1 cellular context compared by ENCODE assay signal in the genomic region with DNA sequence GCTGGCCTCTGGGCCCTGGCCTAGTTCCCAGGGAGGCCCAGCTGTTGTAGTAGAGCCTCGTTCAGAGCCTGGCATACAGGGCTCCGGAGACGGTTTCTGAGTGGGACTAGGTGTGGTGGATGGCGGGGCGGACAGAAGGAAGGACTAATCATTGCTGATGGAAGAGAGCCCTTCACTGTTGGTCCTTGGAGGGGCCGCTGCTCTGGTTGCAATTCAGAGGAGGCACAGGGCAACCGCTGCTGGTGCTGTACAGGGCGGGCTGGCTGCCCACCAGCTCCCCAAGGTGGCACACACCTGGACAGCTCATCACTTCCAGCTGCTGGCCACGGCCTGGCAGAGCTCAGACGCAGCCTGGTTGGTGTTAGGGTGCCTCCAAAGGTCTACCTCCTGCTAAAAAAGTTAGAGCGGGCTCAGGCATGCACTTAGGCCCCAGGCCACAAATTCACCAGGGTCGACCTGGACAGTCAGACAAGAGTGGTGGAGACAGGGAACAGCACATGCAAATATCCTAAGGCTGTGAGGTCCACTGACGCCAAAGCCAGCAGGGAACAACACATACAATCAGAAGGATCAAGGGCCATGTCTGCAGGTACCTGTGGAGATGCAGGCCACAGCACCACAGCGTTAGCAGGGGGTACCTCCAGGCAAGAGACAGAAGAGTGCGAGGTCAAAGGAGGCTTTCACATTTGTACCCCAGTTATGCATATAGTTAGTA.
TF ChIP-seq lines count a peak whose summit lies in the region.

No MANE protein-coding gene starts in this region.

TF ChIP-seq in HepG2, 621 proteins besides CTCF, POLR2A, EP300 and RAD21:
- TF ChIP-seq GRHL1 (CRISPR knock-in tag; conservative IDR thresholded peaks at IDR 0.05) (no peak), SOX6 (IDR thresholded peaks at IDR 0.05) (no peak), SOX6 (CRISPR knock-in tag; IDR thresholded peaks at IDR 0.05) (no peak), ATF7 (IDR thresholded peaks at IDR 0.05) (no peak), ATF7 (CRISPR knock-in tag; IDR thresholded peaks at IDR 0.05) (no peak), SIN3A (IDR thresholded peaks at IDR 0.05; ENCODE audit: borderline replicate concordance, low read depth, low read length) (no peak), ZNF160 (CRISPR knock-in tag; IDR thresholded peaks at IDR 0.05) (no peak), THYN1 (CRISPR knock-in tag; IDR thresholded peaks at IDR 0.05; ENCODE audit: borderline replicate concordance, low read depth) (no peak), ZNF792 (CRISPR knock-in tag; IDR thresholded peaks at IDR 0.05) (no peak), ZEB1 (IDR thresholded peaks at IDR 0.05; ENCODE audit: insufficient replicate concordance, low read depth) (no peak), ZNF12 (CRISPR knock-in tag; IDR thresholded peaks at IDR 0.05) (no peak), MTF1 (CRISPR knock-in tag; IDR thresholded peaks at IDR 0.05) (no peak), ZBTB1 (CRISPR knock-in tag; IDR thresholded peaks at IDR 0.05; ENCODE audit: borderline replicate concordance) (no peak), MAZ (IDR thresholded peaks at IDR 0.05; ENCODE audit: borderline replicate concordance, low read depth, low read length) (no peak), MAZ (CRISPR knock-in tag; IDR thresholded peaks at IDR 0.05; ENCODE audit: low read depth) (no peak), MED1 (CRISPR knock-in tag; IDR thresholded peaks at IDR 0.05) (no peak), PRDM15 (CRISPR knock-in tag; IDR thresholded peaks at IDR 0.05) (no peak), SNAPC2 (CRISPR knock-in tag; IDR thresholded peaks at IDR 0.05) (no peak), NFAT5 (CRISPR knock-in tag; IDR thresholded peaks at IDR 0.05) (no peak), ZNF646 (CRISPR knock-in tag; IDR thresholded peaks at IDR 0.05) (no peak)
- TF ChIP-seq, protein P1, sequence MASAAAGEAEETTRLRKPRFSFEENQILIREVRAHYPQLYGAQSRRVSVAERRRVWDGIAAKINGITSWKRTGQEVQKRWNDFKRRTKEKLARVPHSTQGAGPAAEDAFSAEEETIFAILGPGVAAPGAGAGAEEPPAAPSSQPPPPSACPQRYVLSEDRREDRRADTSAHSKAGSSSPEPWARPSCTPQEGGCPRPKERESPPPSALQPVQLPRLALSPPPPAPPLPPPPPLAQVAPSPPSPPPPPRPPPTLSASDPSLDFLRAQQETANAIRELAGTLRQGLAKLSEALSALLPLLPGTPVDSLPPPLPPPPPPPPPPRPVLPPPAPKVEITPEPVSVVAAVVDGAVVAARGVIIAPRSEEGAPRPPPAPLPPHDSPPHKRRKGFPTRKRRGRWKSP (CRISPR knock-in tag; IDR thresholded peaks at IDR 0.05): no peak
